ENCODE assay signal across 22 cellular contexts in the genomic region with DNA sequence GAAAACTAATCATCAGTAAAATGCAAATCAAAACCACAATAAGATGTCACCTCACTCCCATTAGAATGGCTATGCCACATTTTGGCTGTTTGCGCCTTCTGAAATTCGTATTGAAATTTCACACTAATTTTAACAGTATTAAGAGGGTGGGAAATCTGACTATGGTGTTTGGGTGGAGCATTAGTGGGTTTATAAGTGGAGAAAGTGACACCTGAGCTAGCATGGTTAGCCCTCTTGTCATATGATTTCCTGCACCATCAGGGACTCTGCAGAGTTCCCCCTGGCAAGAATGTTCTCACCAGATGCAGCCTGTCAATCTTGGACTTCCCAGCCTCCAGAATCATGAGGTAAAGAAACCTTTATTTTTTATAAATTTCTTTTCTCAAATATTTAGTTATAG.
"Had no signal": no experiment of that assay in that cellular context is flagged by ENCODE, and none has a peak within 500 bp of the region (broad histone marks: within the 10 kb centered on the region; RNA-seq: fewer than 3 reads in every experiment).

No MANE protein-coding gene starts in this region.

- H3K27me3 Mint-ChIP-seq: dendritic cell treated with granulocyte-macrophage colony-stimulating factor and Interleukin-4, amounts not matched to agents 40 ng/mL and 50 ng/mL, for 4 days; effector memory CD8-positive, alpha-beta T cell had no signal

- H3K9me3 Mint-ChIP-seq: dendritic cell treated with granulocyte-macrophage colony-stimulating factor and Interleukin-4, amounts not matched to agents 40 ng/mL and 50 ng/mL, for 4 days had no signal

- H3K27ac Mint-ChIP-seq: dendritic cell treated with granulocyte-macrophage colony-stimulating factor and Interleukin-4, amounts not matched to agents 40 ng/mL and 50 ng/mL, for 4 days; effector memory CD8-positive, alpha-beta T cell; endodermal cell had no signal

- H3K4me3 Mint-ChIP-seq: dendritic cell treated with granulocyte-macrophage colony-stimulating factor and Interleukin-4, amounts not matched to agents 40 ng/mL and 50 ng/mL, for 4 days; effector memory CD8-positive, alpha-beta T cell; endodermal cell had no signal

- H3K4me1 Mint-ChIP-seq: endodermal cell had no signal

- ATAC-seq: effector memory CD8-positive, alpha-beta T cell; esophagus mucosa; foreskin keratinocyte; gastrocnemius medialis; gastroesophageal sphincter; heart left ventricle; heart right ventricle had no signal

- DNase-seq: colonic mucosa; cortex of kidney; dermis blood vessel endothelial cell; dorsolateral prefrontal cortex; effector CD4-positive, alpha-beta T cell; effector CD8-positive, alpha-beta T cell; effector memory CD4-positive, alpha-beta T cell; effector memory CD8-positive, alpha-beta T cell; endodermal cell; erythroblast; esophagus squamous epithelium; foreskin fibroblast; foreskin keratinocyte; foreskin melanocyte; gastrocnemius medialis; glutamatergic neuron; head of caudate nucleus; heart left ventricle; heart right ventricle had no signal
